In genomic region chr2:112784199-112785189, GRCh38 we compare ENCODE assay signal across 9 cellular contexts. TPM values are rescaled to one million over a fixed set of nuclear protein-coding genes. Genes with fewer than 3 reads are reported as not detected.
DNase-seq lines count a peak whose midpoint lies in the region; ATAC-seq and TF ChIP-seq lines count a peak whose summit lies in the region.
"Had no signal": no experiment of that assay in that cellular context is flagged by ENCODE, and none has a peak within 500 bp of the region (broad histone marks: within the 10 kb centered on the region; RNA-seq: fewer than 3 reads in every experiment).

TSS of gene IL1A (minus strand) at chr2:112784493. CDS start at chr2:112783770, 723 bp downstream.

- H3K4me3 ChIP-seq in astrocyte of the spinal cord (ENCODE audit: low read depth, low read length) = no peak within 1 kb of the TSS

- peak; percentile 70 for DNase-seq in EH (ENCODE audit: low read depth)
- peak; percentile 64 for DNase-seq in LoVo (ENCODE audit: low spot score)
- peak; percentile 70 for DNase-seq in astrocyte of the spinal cord (ENCODE audit: low read depth, low spot score)
- peak; percentile 22 for DNase-seq in myocyte (ENCODE audit: low read depth)
- DNase-seq in HUDEP-2 (lab: John Stamatoyannopoulos, UW; ENCODE audit: unreplicated experiment in 76 of 76) = no peak
- DNase-seq in hippocampal formation (lab: John Stamatoyannopoulos, UW) = no peak
- no peak for DNase-seq in GM10266 (ENCODE audit: extremely low spot score)
- DNase-seq: NCI-H146 had no signal

- no peak for ATAC-seq in HG03095 (IDR thresholded peaks at IDR 0.05; ENCODE audit: unreplicated experiment)

- TF ChIP-seq CTCF in astrocyte of the spinal cord (IDR thresholded peaks at IDR 0.05; ENCODE audit: low read depth, low read length) = no peak
- no peak for TF ChIP-seq CTCF in GM10266 (IDR thresholded peaks at IDR 0.05; ENCODE audit: control insufficient read depth, insufficient read depth, low read depth, missing control alignments)

- in situ Hi-C loops in astrocyte of the spinal cord (cut with HindIII; ENCODE audit: low sequenced_read_pairs) = no loop called here

RNA-seq across cellular contexts. Expression of gene IL1A, which starts in this region (rescaled TPM):
- not detected in 2 replicates for total RNA-seq in myocyte
- not detected for polyA plus RNA-seq in myocyte (2012)

Comparison
In these comparisons a context has a peak if more than half of its experiments do, and no peak if none do; other contexts are left out.
1. Peak in DNase-seq in myocyte; RNA of the gene not detected or under 1 TPM.
2. DNase-seq: peak in EH (single experiment), LoVo (single experiment) and astrocyte of the spinal cord (single experiment); none in HUDEP-2 (0 of 76), hippocampal formation (0 of 2) and GM10266 (single experiment).